Comparison of ENCODE assay signal across 14 cellular contexts in genomic region chr10:119734396-119735332, GRCh38. TPM values are rescaled to one million over a fixed set of nuclear protein-coding genes. Genes with fewer than 3 reads are reported as not detected.
DNase-seq lines count a peak whose midpoint lies in the region; ATAC-seq, FAIRE-seq and TF ChIP-seq lines count a peak whose summit lies in the region.
"Had no signal": no experiment of that assay in that cellular context is flagged by ENCODE, and none has a peak within 500 bp of the region (broad histone marks: within the 10 kb centered on the region; RNA-seq: fewer than 3 reads in every experiment).

No MANE protein-coding gene starts in this region.

- FAIRE-seq in A549 (lab: Jason Lieb, UNC) = peak; percentile 59

- H3K4me1 Mint-ChIP-seq in GM23338 (peaks cover 32% of the 10 kb centered on the region), glutamatergic neuron (ENCODE audit: low read depth, unreplicated experiment) (peaks cover 29% of the 10 kb centered on the region)

- no peaks in the 10 kb centered on the region for H3K9me3 ChIP-seq in A549

- no peak overlapping the region for H3K4me3 ChIP-seq in A549
- no peak overlapping the region for H3K4me3 ChIP-seq in GM23338
- H3K4me3 ChIP-seq in lower leg skin (ENCODE audit: low read depth, poor library complexity, severe bottlenecking) = no peak overlapping the region

- no peak for TF ChIP-seq CTCF in A549 (IDR thresholded peaks at IDR 0.05)
- TF ChIP-seq CTCF in GM23338 (conservative IDR thresholded peaks at IDR 0.05; ENCODE audit: low read depth in 2 of 2) = no peak
- no peak for TF ChIP-seq CTCF in glutamatergic neuron (IDR thresholded peaks at IDR 0.05; ENCODE audit: partially characterized antibody, unreplicated experiment)
- TF ChIP-seq CTCF in lower leg skin (IDR thresholded peaks at IDR 0.05) = no peak

- no peak overlapping the region for H2AFZ ChIP-seq in GM23338

- H3K27ac Mint-ChIP-seq in GM23338 (peak overlapping the region; percentile 88), glutamatergic neuron (ENCODE audit: unreplicated experiment) (peak overlapping the region; percentile 16)
- H3K27ac Mint-ChIP-seq: CD8-positive, alpha-beta T cell had no signal

- no peaks in the 10 kb centered on the region for H3K9me2 ChIP-seq in GM23338 (ENCODE audit: insufficient read depth)

- no peaks in the 10 kb centered on the region for H3K27me3 ChIP-seq in GM23338 (ENCODE audit: insufficient read depth)

- intact Hi-C loops in lower leg skin (cut with DNase I; ENCODE audit: low total_unique reads) = loop anchor here (5.0 kb wide), 1 partner anchor 1687 kb away; the partner anchor contains the start of gene RAB11FIP2

- no peak for TF ChIP-seq RAD21 in A549 (conservative IDR thresholded peaks at IDR 0.05 in 1 of 2, IDR thresholded peaks at IDR 0.05 in 1 of 2)

- H3K4me1 ChIP-seq in A549 (peaks cover 32% of the 10 kb centered on the region), GM23338 (ENCODE audit: insufficient read depth) (peaks cover 29% of the 10 kb centered on the region)

- ATAC-seq in A549 = no peak
- ATAC-seq in GM23338 = peak; percentile 66
- ATAC-seq: CD8-positive, alpha-beta T cell had no signal

- H3K36me3 ChIP-seq in GM23338 (ENCODE audit: insufficient read depth) = no peaks in the 10 kb centered on the region

- CTCF ChIA-PET in A549 (lab: Yijun Ruan, JAX) = interaction anchor here (0.9 to 9.1 kb wide), 5 partner anchors 8 to 126 kb away, joined by 3 to 83 read pairs (median 3); no protein-coding TSS in a partner anchor

- 0 out of 3 replicates have a peak overlapping the region, but pooled peaks have one; percentile 1 for H3K4me2 ChIP-seq in A549
- peak overlapping the region; percentile 33 for H3K4me2 ChIP-seq in GM23338

- TF ChIP-seq POLR2A in A549 (IDR thresholded peaks at IDR 0.05; ENCODE audit: low read length) (no peak), lower leg skin (IDR thresholded peaks at IDR 0.05) (no peak)

- H3K9me3 Mint-ChIP-seq in GM23338 (no peaks in the 10 kb centered on the region), glutamatergic neuron (ENCODE audit: unreplicated experiment) (no peaks in the 10 kb centered on the region)
- H3K9me3 Mint-ChIP-seq: CD8-positive, alpha-beta T cell had no signal

- WGBS in A549 (ENCODE audit: missing lambda C conversion rate) = 0% methylated on average over 1 of the region's 1 CpG
- 34 to 45% methylated on average over 1 of the region's 1 CpG for WGBS in lower leg skin, 2 donors

- H4K20me1 ChIP-seq in GM23338 (replicated peaks; ENCODE audit: insufficient read depth) = no peaks in the 10 kb centered on the region

- H3K4me3 Mint-ChIP-seq in GM23338 = no peak overlapping the region
- H3K4me3 Mint-ChIP-seq in glutamatergic neuron (ENCODE audit: unreplicated experiment) = no peak overlapping the region
- H3K4me3 Mint-ChIP-seq: CD8-positive, alpha-beta T cell had no signal

- H3K79me2 ChIP-seq in GM23338 (replicated peaks; ENCODE audit: insufficient read depth) = peaks cover 73% of the 10 kb centered on the region

- POLR2A ChIA-PET in A549 (lab: Yijun Ruan, JAX) = interaction anchor here (1.2 to 1.6 kb wide), 2 partner anchors 9 to 84 kb away, joined by 5 to 11 read pairs; partner anchors contain the start of genes BAG3 and INPP5F

- no peaks in the 10 kb centered on the region for H3F3A ChIP-seq in GM23338 (replicated peaks; ENCODE audit: low read depth)

- H3K36me3 Mint-ChIP-seq in GM23338 (ENCODE audit: low read depth) (no peaks in the 10 kb centered on the region), glutamatergic neuron (ENCODE audit: unreplicated experiment) (no peaks in the 10 kb centered on the region)
- H3K36me3 Mint-ChIP-seq: CD8-positive, alpha-beta T cell had no signal

- H3K27ac ChIP-seq in A549 (no peak overlapping the region; a peak in 1 of 6 replicates), GM23338 (ENCODE audit: low read depth) (peak overlapping the region; percentile 36; the same call in 1 of the 2 replicates)

- DNase-seq in A549 (ENCODE audit: low read depth in 1 of 2, low spot score in 1 of 2) = no peak
- peak; percentile 65 for DNase-seq in GM23338 (ENCODE audit: low spot score)
- DNase-seq in SW480 (ENCODE audit: low spot score) = peak; percentile 59
- no peak for DNase-seq in glutamatergic neuron
- DNase-seq in KG1 (lab: John Stamatoyannopoulos, UW) = no peak
- DNase-seq in lower leg skin (ENCODE audit: low spot score in 2 of 2) = no peak
- no peak for DNase-seq in NCI-H82 treated with DMSO at 0.1 percent for 48 hours (lab: John Stamatoyannopoulos, UW; ENCODE audit: unreplicated experiment)
- no peak for DNase-seq in NOMO-1 (lab: John Stamatoyannopoulos, UW; ENCODE audit: unreplicated experiment in 2 of 2)
- DNase-seq: activated T-cell treated with anti-CD3 and anti-CD28 coated beads for 4 hours; CD8-positive, alpha-beta T cell; Karpas-422; NCI-H526; substantia nigra; T-helper 9 cell had no signal

- TF ChIP-seq EP300 in A549 (IDR thresholded peaks at IDR 0.05) = no peak

- H3K27me3 Mint-ChIP-seq in GM23338 (ENCODE audit: insufficient read depth, low read depth, poor library complexity) = peaks cover 4% of the 10 kb centered on the region
- H3K27me3 Mint-ChIP-seq in glutamatergic neuron (ENCODE audit: unreplicated experiment) = no peaks in the 10 kb centered on the region

TF ChIP-seq in A549, 52 proteins besides CTCF, POLR2A, EP300 and RAD21:
- no peak for TF ChIP-seq ELK1 (IDR thresholded peaks at IDR 0.05; ENCODE audit: low read depth, low read length)
- no peak; the same call in 1 of the 2 replicates for TF ChIP-seq FOSL2 (IDR thresholded peaks at IDR 0.05)
- TF ChIP-seq FOSL2 (CRISPR knock-in tag; IDR thresholded peaks at IDR 0.05) = peak; percentile 64

TF ChIP-seq in GM23338, 12 proteins besides CTCF, POLR2A, EP300 and RAD21:
- TF ChIP-seq EZH2phosphoT487 (IDR thresholded peaks at IDR 0.05; ENCODE audit: unreplicated experiment) = no peak
- no peak for TF ChIP-seq ZNF114 (CRISPR knock-in tag; IDR thresholded peaks at IDR 0.05)

RNA-seq across cellular contexts. Expression of gene INPP5F, which starts 8.8 kb away (rescaled TPM):
- polyA plus RNA-seq in A549 (2011; rRNA removed) (7.7 and 8.3 TPM in 2 replicates), A549 (2017; fragmentation: RNase III; extraction: RNeasy Plus Mini Kit Qiagen cat#74134 plus additional on column Dnase treatment) (5.6 to 6.2 TPM (median 5.6 TPM) in 3 replicates), GM23338 (2016; fragmentation: Nextera tagmentation; extraction: Ambion mirVana) (36.2 and 41.4 TPM in 2 replicates)
- 2.8 and 3.2 TPM in 2 replicates for polyA plus RNA-seq in A549 (2012; cell fraction: cytosol; rRNA removed)
- 2.4 and 4.2 TPM in 2 replicates for polyA plus RNA-seq in A549 (2012; cell fraction: nucleus; rRNA removed)
- polyA minus RNA-seq in A549 (2011; rRNA and poly(A)+ RNA removed) = 5.5 and 9.3 TPM in 2 replicates
- 80.3 and 86.0 TPM in 2 replicates for total RNA-seq in GM23338 (2014; rRNA removed; shearing (Covaris generic))
- total RNA-seq in glutamatergic neuron (ENCODE audit: unreplicated experiment) (186 TPM), lower leg skin (10 to 100 TPM; 13.8 to 17.1 (median 15.0) TPM)

Comparison
In these comparisons a context has a peak if more than half of its experiments do, and no peak if none do; other contexts are left out.
1. DNase-seq: peak in GM23338 (single experiment) and SW480 (single experiment); none in A549 (0 of 2), glutamatergic neuron (single experiment), KG1 (single experiment), lower leg skin (0 of 2), NCI-H82 treated with DMSO at 0.1 percent for 48 hours (single experiment) and NOMO-1 (0 of 2).